8 cellular contexts compared by ENCODE assay signal in the genomic region with DNA sequence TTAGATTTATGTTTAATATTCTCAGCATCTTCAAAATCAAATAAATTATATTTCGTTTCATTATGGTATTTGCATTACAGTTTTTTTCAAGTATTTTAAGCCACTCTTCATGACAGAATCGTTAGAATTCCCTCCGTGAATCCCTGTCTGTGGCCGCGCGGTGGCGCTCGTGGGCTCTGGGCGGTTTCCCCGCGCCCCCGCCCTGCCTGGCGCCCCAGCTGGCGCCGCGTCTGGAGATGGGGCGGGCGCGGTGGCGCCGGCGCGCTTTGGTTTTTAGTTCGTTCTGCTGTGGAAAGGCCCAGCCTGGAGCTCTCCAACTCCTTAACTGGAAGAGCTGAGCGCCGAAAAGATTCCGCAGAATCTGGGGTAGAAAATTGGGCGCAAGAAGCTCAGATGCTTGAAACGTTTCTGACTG. TPM values are rescaled to one million over a fixed set of nuclear protein-coding genes. Genes with fewer than 3 reads are reported as not detected.
DNase-seq lines count a peak whose midpoint lies in the region; ATAC-seq, FAIRE-seq and TF ChIP-seq lines count a peak whose summit lies in the region.

No MANE protein-coding gene starts in this region.

- H3K4me3 Mint-ChIP-seq in activated CD8-positive, alpha-beta T cell treated with anti-CD3 and anti-CD28 coated beads for 36 hours = peak overlapping the region; percentile 47

- peak; percentile 37 for ATAC-seq in activated CD8-positive, alpha-beta T cell treated with anti-CD3 and anti-CD28 coated beads for 36 hours
- ATAC-seq in esophagus mucosa (peak; percentile 51), aorta (ENCODE audit: low FRiP score) (peak; percentile 88), GM21576 (IDR thresholded peaks at IDR 0.05; ENCODE audit: unreplicated experiment) (no peak)

- TF ChIP-seq CTCF in activated CD8-positive, alpha-beta T cell treated with anti-CD3 and anti-CD28 coated beads for 36 hours (IDR thresholded peaks at IDR 0.05) = peak; percentile 74

- no peaks in the 10 kb centered on the region for H3K4me1 ChIP-seq in aorta (ENCODE audit: control insufficient read depth in 1 of 2, insufficient read depth in 2 of 2, low read length in 2 of 2)

- peaks cover 36% of the 10 kb centered on the region for H3K36me3 Mint-ChIP-seq in activated CD8-positive, alpha-beta T cell treated with anti-CD3 and anti-CD28 coated beads for 36 hours (ENCODE audit: low read depth)

- H3K4me1 Mint-ChIP-seq in activated CD8-positive, alpha-beta T cell treated with anti-CD3 and anti-CD28 coated beads for 36 hours (ENCODE audit: low read depth) = peaks cover 22% of the 10 kb centered on the region

- POLR2A ChIA-PET in activated CD8-positive, alpha-beta T cell treated with anti-CD3 and anti-CD28 coated beads for 36 hours (lab: Charles Lee) = interaction anchor here (1.4 kb wide), 1 partner anchor 40 kb away, joined by 5 read pairs; no protein-coding TSS in a partner anchor

- peak overlapping the region; percentile 1 to 24 for H3K4me3 ChIP-seq in aorta (ENCODE audit: low read length in 2 of 2)

- no peaks in the 10 kb centered on the region for H3K27me3 Mint-ChIP-seq in activated CD8-positive, alpha-beta T cell treated with anti-CD3 and anti-CD28 coated beads for 36 hours

- no peaks in the 10 kb centered on the region for H3K27me3 ChIP-seq in aorta (ENCODE audit: control insufficient read depth in 1 of 2, insufficient read depth in 2 of 2, low read length in 1 of 2)

- peak overlapping the region; percentile 34 for H3K27ac Mint-ChIP-seq in activated CD8-positive, alpha-beta T cell treated with anti-CD3 and anti-CD28 coated beads for 36 hours

- intact Hi-C loops in activated CD8-positive, alpha-beta T cell treated with anti-CD3 and anti-CD28 coated beads for 36 hours (cut with micrococcal nuclease) = no loop called here
- intact Hi-C loops in aorta (cut with DNase I) = no loop called here

- H3K36me3 ChIP-seq in aorta (ENCODE audit: control insufficient read depth in 1 of 2, insufficient read depth in 2 of 2, low read length in 1 of 2) = peaks cover 0 to 7% of the 10 kb centered on the region in 2 donors

- CTCF ChIA-PET in activated CD8-positive, alpha-beta T cell treated with anti-CD3 and anti-CD28 coated beads for 36 hours (lab: Charles Lee) = interaction anchor here (0.7 kb wide), 2 partner anchors 9 kb away, joined by 4 read pairs; no protein-coding TSS in a partner anchor

- peak; percentile 77 for FAIRE-seq in GM12892 (lab: Jason Lieb, UNC)

- H3K9me3 ChIP-seq in aorta (ENCODE audit: control insufficient read depth, low read length) = no peaks in the 10 kb centered on the region

- H3K27ac ChIP-seq in aorta (ENCODE audit: low read depth in 1 of 2, low read length in 2 of 2) = peak overlapping the region in 1 of 2 donors; percentile 17

- DNase-seq in 8988T (peak; percentile 68), GM12892 (ENCODE audit: insufficient read length) (peak; percentile 66), myocyte (ENCODE audit: low read depth) (peak; percentile 79), aorta (peak; percentile 69 to 86), cortex of kidney (lab: John Stamatoyannopoulos, UW) (no peak)
- peak; percentile 53 for DNase-seq in activated CD8-positive, alpha-beta T cell treated with anti-CD3 and anti-CD28 coated beads for 36 hours

- peaks cover 5% of the 10 kb centered on the region for H3K9me3 Mint-ChIP-seq in activated CD8-positive, alpha-beta T cell treated with anti-CD3 and anti-CD28 coated beads for 36 hours

- no peak for TF ChIP-seq POLR2A in GM12892 (IDR thresholded peaks at IDR 0.05; ENCODE audit: low read depth, low read length)

- 11 to 15% methylated on average over 29 of the region's 29 CpGs for WGBS in aorta, 2 donors

RNA-seq across cellular contexts. Expression of gene PRMT2, which starts 25.7 kb away (rescaled TPM):
- polyA plus RNA-seq in GM12892 (2012; ENCODE audit: missing spikeins) = 36.5 TPM
- total RNA-seq in activated CD8-positive, alpha-beta T cell treated with anti-CD3 and anti-CD28 coated beads for 36 hours = 10 to 100 TPM; 54.4 to 58.2 TPM
- 71.1 TPM for total RNA-seq in esophagus mucosa
- 121 and 142 TPM in 2 replicates for total RNA-seq in myocyte
- polyA plus RNA-seq in myocyte (2012) = 184 TPM
- 100 to 1,000 TPM; 118 to 139 TPM for total RNA-seq in aorta
- polyA plus RNA-seq in aorta = 100 to 1,000 TPM; 134 to 140 TPM

RNA-seq across cellular contexts. Expression of gene S100B, which starts 56.3 kb away (rescaled TPM):
- polyA plus RNA-seq in GM12892 (2012; ENCODE audit: missing spikeins) = not detected
- 1 to 10 TPM; 2.7 to 3.0 TPM for total RNA-seq in activated CD8-positive, alpha-beta T cell treated with anti-CD3 and anti-CD28 coated beads for 36 hours
- total RNA-seq in esophagus mucosa (0.64 TPM), myocyte (not detected in 2 replicates), aorta (1 to 10 TPM; 6.1 to 8.7 TPM)
- not detected for polyA plus RNA-seq in myocyte (2012)
- 1 to 10 TPM; 1.1 to 5.1 TPM for polyA plus RNA-seq in aorta
